Comparison of ENCODE assay signal across 16 cellular contexts in the genomic region with DNA sequence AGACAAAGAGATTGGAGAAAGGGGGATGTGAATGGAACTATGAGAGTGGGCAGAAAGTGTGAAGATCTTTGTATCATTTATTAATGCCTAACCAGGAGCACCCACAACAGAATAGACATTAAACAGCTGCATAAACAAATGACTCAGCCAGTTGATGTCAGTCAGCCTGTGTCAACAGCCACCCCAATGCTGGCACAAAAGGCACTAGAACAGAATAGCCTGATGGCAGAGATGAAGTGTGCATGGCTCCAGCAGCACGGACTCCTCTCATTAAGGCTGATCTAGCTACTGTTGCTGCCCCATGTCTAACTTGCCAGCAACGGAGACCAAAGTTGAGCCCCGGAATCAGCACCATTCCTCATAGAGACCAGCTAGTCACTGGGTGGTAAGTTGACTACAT. TPM values are rescaled to one million over a fixed set of nuclear protein-coding genes. Genes with fewer than 3 reads are reported as not detected.
DNase-seq lines count a peak whose midpoint lies in the region; ATAC-seq, FAIRE-seq and TF ChIP-seq lines count a peak whose summit lies in the region.
"Had no signal": no experiment of that assay in that cellular context is flagged by ENCODE, and none has a peak within 500 bp of the region (broad histone marks: within the 10 kb centered on the region; RNA-seq: fewer than 3 reads in every experiment).

No MANE protein-coding gene starts in this region.

- no peaks in the 10 kb centered on the region for H3K4me1 ChIP-seq in H1 (replicated peaks in 1 of 4; ENCODE audit: control insufficient read depth in 3 of 4, insufficient read depth in 4 of 4, low read length in 3 of 4)
- peaks cover 0 to 8% (median 0%) of the 10 kb centered on the region in 3 donors for H3K4me1 ChIP-seq in pancreas
- H3K4me1 ChIP-seq: ascending aorta had no signal

- no peak overlapping the region for H4K5ac ChIP-seq in H1 (ENCODE audit: insufficient read length, low read depth, low read length)

- H3K4me3 ChIP-seq in H1 (ENCODE audit: extremely low read depth in 1 of 4, insufficient read depth in 2 of 4, low read depth in 3 of 4, low read length in 4 of 4) = no peak overlapping the region
- no peak overlapping the region for H3K4me3 ChIP-seq in pancreas
- H3K4me3 ChIP-seq: ascending aorta, lung had no signal

- FAIRE-seq in H1 (lab: Jason Lieb, UNC) = no peak
- FAIRE-seq in pancreas (lab: Jason Lieb, UNC) = no peak
- FAIRE-seq: colon, D721Med, frontal cortex, H54 had no signal

- H3K36me3 ChIP-seq in H1 (ENCODE audit: control insufficient read depth in 2 of 4, insufficient read depth in 4 of 4, low read length in 3 of 4) = no peaks in the 10 kb centered on the region
- H3K36me3 ChIP-seq in pancreas = no peaks in the 10 kb centered on the region
- H3K36me3 ChIP-seq: ascending aorta had no signal

- no peaks in the 10 kb centered on the region for H3K79me1 ChIP-seq in H1 (ENCODE audit: low read depth, low read length)

- no peak overlapping the region for H3K9ac ChIP-seq in H1 (replicated peaks in 1 of 4; ENCODE audit: extremely low read depth in 1 of 4, low read depth in 3 of 4, low read length in 3 of 4)

- no peak overlapping the region for H4K91ac ChIP-seq in H1 (replicated peaks; ENCODE audit: insufficient read length, low read length)

- no peak overlapping the region for H3K4me2 ChIP-seq in H1 (ENCODE audit: insufficient read depth in 1 of 2, low read depth in 2 of 2, low read length in 2 of 2)

- TF ChIP-seq CTCF in H1 (IDR thresholded peaks at IDR 0.05; ENCODE audit: control extremely low read depth in 1 of 3, insufficient read depth in 1 of 3, low read depth in 1 of 3, low read length in 3 of 3) (no peak), pancreas (IDR thresholded peaks at IDR 0.05) (no peak)

- ATAC-seq in pancreas = peak; percentile 73 to 93 (median 84)
- no peak for ATAC-seq in esophagus mucosa
- ATAC-seq in GM21381 (IDR thresholded peaks at IDR 0.05; ENCODE audit: unreplicated experiment) = no peak
- no peak for ATAC-seq in GM21825 (IDR thresholded peaks at IDR 0.05; ENCODE audit: unreplicated experiment)

- CTCF ChIA-PET in H1 (lab: Charles Lee; ENCODE audit: partially characterized antibody) = interaction anchor here (0.5 to 1.3 kb wide), 2 partner anchors 29 to 194 kb away, joined by 3 read pairs; no protein-coding TSS in a partner anchor

- no peak overlapping the region for H4K8ac ChIP-seq in H1 (ENCODE audit: extremely low read depth, insufficient read depth, low read length)

- H2BK20ac ChIP-seq in H1 (ENCODE audit: low read length) = no peak overlapping the region

- intact Hi-C loops in pancreas (cut with DNase I) = no loop called here

- no peak overlapping the region for H2AFZ ChIP-seq in H1 (ENCODE audit: low read length)

- no peak overlapping the region for H3K18ac ChIP-seq in H1 (ENCODE audit: extremely low read depth, low read length)

- H3K9me3 ChIP-seq in H1 (ENCODE audit: insufficient read depth in 2 of 2, low read depth in 1 of 2, low read length in 1 of 2) = no peaks in the 10 kb centered on the region
- H3K9me3 ChIP-seq in pancreas = no peaks in the 10 kb centered on the region
- H3K9me3 ChIP-seq: ascending aorta had no signal

- H3K4ac ChIP-seq in H1 (replicated peaks; ENCODE audit: insufficient read length, low read depth, low read length) = no peak overlapping the region

- TF ChIP-seq POLR2A in H1 (IDR thresholded peaks at IDR 0.05; ENCODE audit: control extremely low read depth in 1 of 2, low read depth in 2 of 2, low read length in 2 of 2) = no peak

- H3K56ac ChIP-seq in H1 (replicated peaks; ENCODE audit: insufficient read length, low read depth, low read length) = no peak overlapping the region

- H2BK120ac ChIP-seq in H1 (replicated peaks; ENCODE audit: low read depth, low read length) = no peak overlapping the region

- H2AK5ac ChIP-seq in H1 (ENCODE audit: low read depth, low read length) = peak overlapping the region; percentile 53; the same call in 1 of the 2 replicates

- WGBS in H1 (ENCODE audit: extremely low coverage in 1 of 2, insufficient coverage in 1 of 2, insufficient read length in 1 of 2, insufficient replicate concordance in 2 of 2, low coverage in 1 of 2, low lambda C conversion rate in 2 of 2, missing lambda C conversion rate in 1 of 2), 2 experiments = 100% methylated on average over 3 of the region's 3 CpGs; no CpG with 5 or more reads in 1 of the 2 experiments
- WGBS in pancreas, 2 donors = 54 to 57% methylated on average over 3 of the region's 3 CpGs

- TF ChIP-seq RAD21 in H1 (IDR thresholded peaks at IDR 0.05 in 1 of 2, conservative IDR thresholded peaks at IDR 0.05 in 1 of 2; ENCODE audit: low read depth in 2 of 2, low read length in 2 of 2) = no peak

- H3K27ac ChIP-seq in H1 (ENCODE audit: low read depth, low read length) (no peak overlapping the region), pancreas (no peak overlapping the region)
- H3K27ac ChIP-seq: ascending aorta had no signal

- no peaks in the 10 kb centered on the region for H3K23me2 ChIP-seq in H1 (ENCODE audit: low read depth, low read length)

- no peak overlapping the region for H2BK12ac ChIP-seq in H1 (ENCODE audit: low read depth, low read length)

- no peaks in the 10 kb centered on the region for H3K79me2 ChIP-seq in H1 (ENCODE audit: control insufficient read depth in 1 of 2, insufficient read depth in 2 of 2, low read length in 2 of 2)

- TF ChIP-seq EP300 in H1 (IDR thresholded peaks at IDR 0.05; ENCODE audit: borderline replicate concordance in 1 of 2, low read depth in 2 of 2, low read length in 2 of 2) = no peak

- no peak overlapping the region for H2BK5ac ChIP-seq in H1 (ENCODE audit: low read depth, low read length)

- no peak overlapping the region for H3K23ac ChIP-seq in H1 (ENCODE audit: insufficient read length)

- H3K14ac ChIP-seq in H1 (ENCODE audit: insufficient read length) = no peak overlapping the region

- DNase-seq in DMS53 treated with DMSO at 0.1 percent for 48 hours (lab: John Stamatoyannopoulos, UW; ENCODE audit: unreplicated experiment) = peak; percentile 87
- peak; percentile 39 for DNase-seq in NCI-H69 (lab: John Stamatoyannopoulos, UW)
- no peak for DNase-seq in H1 (ENCODE audit: low read depth in 1 of 2, low spot score in 2 of 2)
- DNase-seq in pancreas = peak in 2 of 6 donors; percentile 17 to 58
- DNase-seq: activated gamma-delta T cell treated with Interleukin-2 at 50 U/mL for 16 hours, NCI-H1694 treated with DMSO at 0.1 percent for 48 hours, nephron progenitor cell had no signal

- no peak overlapping the region for H2BK15ac ChIP-seq in H1 (ENCODE audit: low read length)

- POLR2A ChIA-PET in H1 (lab: Charles Lee; ENCODE audit: partially characterized antibody) = no interaction called here

- H4K20me1 ChIP-seq in H1 (replicated peaks in 1 of 2; ENCODE audit: control insufficient read depth in 1 of 2, insufficient read depth in 2 of 2, low read length in 2 of 2) = no peaks in the 10 kb centered on the region

- peaks cover 0 to 1% (median 0%) of the 10 kb centered on the region in 4 experiments; a peak in 1 of 7 replicates for H3K27me3 ChIP-seq in H1 (replicated peaks in 1 of 4; ENCODE audit: control insufficient read depth in 3 of 4, extremely low read depth in 1 of 4, insufficient read depth in 3 of 4, low read length in 3 of 4)
- no peaks in the 10 kb centered on the region for H3K27me3 ChIP-seq in pancreas
- H3K27me3 ChIP-seq: ascending aorta had no signal

TF ChIP-seq in H1, 55 proteins besides CTCF, POLR2A, EP300 and RAD21 (continues in another document):
- TF ChIP-seq TCF12 (IDR thresholded peaks at IDR 0.05; ENCODE audit: low read depth, low read length) (no peak), SIN3A (conservative IDR thresholded peaks at IDR 0.05 in 1 of 2, IDR thresholded peaks at IDR 0.05 in 1 of 2; ENCODE audit: low read depth in 1 of 2, low read length in 2 of 2) (no peak), POLR2AphosphoS5 (IDR thresholded peaks at IDR 0.05; ENCODE audit: low read depth, low read length) (no peak), ZNF274 (IDR thresholded peaks at IDR 0.05; ENCODE audit: borderline replicate concordance, extremely low read depth, low read length) (no peak)

RNA-seq across cellular contexts. Expression of a gene that starts 7.8 kb away (rescaled TPM):
- not detected in 2 replicates for total RNA-seq in H1 (2021; fragmentation: NEBNext Ultra II Directional; extraction: Animal tissue kit (Norgen Biotek cat#: 25700))
- polyA plus RNA-seq in H1 (2011; rRNA removed) = not detected in 2 replicates
- not detected for polyA plus RNA-seq in H1 (2011; cell fraction: cytosol; rRNA removed)
- not detected for polyA plus RNA-seq in H1 (2011; cell fraction: nucleus; rRNA removed)
- not detected in 4 replicates for polyA plus RNA-seq in H1 (2012, experiment 1 of 2)
- not detected for polyA plus RNA-seq in H1 (2012, experiment 2 of 2)
- polyA plus RNA-seq in H1 (2013, experiment 1 of 2) = not detected
- polyA plus RNA-seq in H1 (2013, experiment 2 of 2) = not detected
- not detected in 2 replicates for polyA minus RNA-seq in H1 (2011; rRNA and poly(A)+ RNA removed)
- polyA minus RNA-seq in H1 (2011; cell fraction: cytosol; rRNA and poly(A)+ RNA removed) = not detected
- not detected for polyA minus RNA-seq in H1 (2011; cell fraction: nucleus; rRNA and poly(A)+ RNA removed)
- total RNA-seq in pancreas = under 1 TPM in 5 of 6 donors, not detected in 1; 0.08 to 0.79 (median 0.58) TPM
- polyA plus RNA-seq in pancreas = under 1 TPM; 0.53 to 0.94 TPM
- not detected for total RNA-seq in esophagus mucosa
- total RNA-seq: ascending aorta, frontal cortex had no signal

RNA-seq across cellular contexts. Expression of a gene that starts 44.5 kb away (rescaled TPM):
- total RNA-seq in H1 (2021; fragmentation: NEBNext Ultra II Directional; extraction: Animal tissue kit (Norgen Biotek cat#: 25700)) = 57.8 and 60.9 TPM in 2 replicates
- polyA plus RNA-seq in H1 (2011; rRNA removed) (5.1 and 6.0 TPM in 2 replicates), pancreas (1 to 10 TPM; 7.6 to 9.1 TPM)
- polyA plus RNA-seq in H1 (2011; cell fraction: cytosol; rRNA removed) = 8.3 TPM
- polyA plus RNA-seq in H1 (2011; cell fraction: nucleus; rRNA removed) = 11.4 TPM
- polyA plus RNA-seq in H1 (2012, experiment 1 of 2) = 31.9 to 46.4 TPM (median 37.4 TPM) in 4 replicates
- 2.5 TPM for polyA plus RNA-seq in H1 (2012, experiment 2 of 2)
- polyA plus RNA-seq in H1 (2013, experiment 1 of 2) = 79.4 TPM
- 89.7 TPM for polyA plus RNA-seq in H1 (2013, experiment 2 of 2)
- 12.7 and 23.9 TPM in 2 replicates for polyA minus RNA-seq in H1 (2011; rRNA and poly(A)+ RNA removed)
- 10.3 TPM for polyA minus RNA-seq in H1 (2011; cell fraction: cytosol; rRNA and poly(A)+ RNA removed)
- polyA minus RNA-seq in H1 (2011; cell fraction: nucleus; rRNA and poly(A)+ RNA removed) = 21.0 TPM
- total RNA-seq in pancreas (10 to 100 TPM; 13.9 to 24.1 (median 16.2) TPM), esophagus mucosa (22.1 TPM)

Comparison
In these comparisons a context has a peak if more than half of its experiments do, and no peak if none do; other contexts are left out.
1. DNase-seq: peak in DMS53 treated with DMSO at 0.1 percent for 48 hours (single experiment) and NCI-H69 (single experiment); none in H1 (0 of 2).
2. ATAC-seq: peak in pancreas (4 of 4); none in esophagus mucosa (single experiment), GM21381 (single experiment) and GM21825 (single experiment).